In genomic region chr7:113086928-113087277, GRCh38 we compare ENCODE assay signal across 9 cellular contexts. TPM values are rescaled to one million over a fixed set of nuclear protein-coding genes. Genes with fewer than 3 reads are reported as not detected.
DNase-seq lines count a peak whose midpoint lies in the region; ATAC-seq and TF ChIP-seq lines count a peak whose summit lies in the region.
"Had no signal": no experiment of that assay in that cellular context is flagged by ENCODE, and none has a peak within 500 bp of the region (broad histone marks: within the 10 kb centered on the region; RNA-seq: fewer than 3 reads in every experiment).

No MANE protein-coding gene starts in this region.

- no peak for DNase-seq in left ventricle myocardium inferior
- DNase-seq in Right ventricle myocardium superior: no peak
- DNase-seq in chondrocyte (ENCODE audit: low spot score): no peak
- DNase-seq in SHP77 treated with DMSO at 0.1 percent for 48 hours (lab: John Stamatoyannopoulos, UW): no peak
- no peak for DNase-seq in germinal center (ENCODE audit: low spot score)

- H3K36me3 Mint-ChIP-seq in chondrocyte (ENCODE audit: low read depth): no peaks in the 10 kb centered on the region
- no peaks in the 10 kb centered on the region for H3K36me3 Mint-ChIP-seq in stimulated activated memory B cell treated with anti-CD40 and anti-IgM and Interleukin-4, amounts not matched to agents 10 μg/mL and 1 μg/mL and 100 μg/mL, for 72 hours

- peak overlapping the region; percentile 34 for H3K9ac ChIP-seq in mucosa of stomach (ENCODE audit: low read length)

- peaks cover 23% of the 10 kb centered on the region for H3K27me3 Mint-ChIP-seq in chondrocyte (ENCODE audit: low read depth)
- H3K27me3 Mint-ChIP-seq in stimulated activated memory B cell treated with anti-CD40 and anti-IgM and Interleukin-4, amounts not matched to agents 10 μg/mL and 1 μg/mL and 100 μg/mL, for 72 hours: peaks cover 38% of the 10 kb centered on the region

- no peaks in the 10 kb centered on the region for H3K36me3 ChIP-seq in left ventricle myocardium inferior
- H3K36me3 ChIP-seq in mucosa of stomach (ENCODE audit: control insufficient read depth, insufficient read depth, low read length): no peaks in the 10 kb centered on the region
- no peaks in the 10 kb centered on the region for H3K36me3 ChIP-seq in urinary bladder (ENCODE audit: insufficient read depth)

- H3K4me3 ChIP-seq in left ventricle myocardium inferior: peak overlapping the region; percentile 67
- peak overlapping the region; percentile 14 for H3K4me3 ChIP-seq in mucosa of stomach (ENCODE audit: low read length)
- peak overlapping the region; percentile 35 for H3K4me3 ChIP-seq in urinary bladder (ENCODE audit: low read depth, low read length)

- H3K27ac ChIP-seq in left ventricle myocardium inferior (replicated peaks) (peak overlapping the region; percentile 40), urinary bladder (ENCODE audit: low read depth) (no peak overlapping the region)
- H3K27ac ChIP-seq: C4-2B had no signal

- peaks cover 26% of the 10 kb centered on the region for H3K27me3 ChIP-seq in left ventricle myocardium inferior (ENCODE audit: low read depth)
- H3K27me3 ChIP-seq in mucosa of stomach (ENCODE audit: control insufficient read depth, insufficient read depth, low read length): no peaks in the 10 kb centered on the region

- intact Hi-C loops in left ventricle myocardium inferior (cut with micrococcal nuclease) (no loop called here), Right ventricle myocardium superior (cut with DNase I) (no loop called here)

- H3K9me3 Mint-ChIP-seq in chondrocyte (ENCODE audit: low read depth): peaks cover 2% of the 10 kb centered on the region
- H3K9me3 Mint-ChIP-seq in stimulated activated memory B cell treated with anti-CD40 and anti-IgM and Interleukin-4, amounts not matched to agents 10 μg/mL and 1 μg/mL and 100 μg/mL, for 72 hours: no peaks in the 10 kb centered on the region

- peak overlapping the region; percentile 78 for H3K4me3 Mint-ChIP-seq in chondrocyte (ENCODE audit: unreplicated experiment)
- no peak overlapping the region for H3K4me3 Mint-ChIP-seq in stimulated activated memory B cell treated with anti-CD40 and anti-IgM and Interleukin-4, amounts not matched to agents 10 μg/mL and 1 μg/mL and 100 μg/mL, for 72 hours

- no peak for ATAC-seq in Right ventricle myocardium superior (ENCODE audit: poor library complexity)
- no peak for ATAC-seq in stimulated activated memory B cell treated with anti-CD40 and anti-IgM and Interleukin-4, amounts not matched to agents 10 μg/mL and 1 μg/mL and 100 μg/mL, for 72 hours

- peak overlapping the region; percentile 87 for H3K27ac Mint-ChIP-seq in chondrocyte (ENCODE audit: unreplicated experiment)
- no peak overlapping the region for H3K27ac Mint-ChIP-seq in stimulated activated memory B cell treated with anti-CD40 and anti-IgM and Interleukin-4, amounts not matched to agents 10 μg/mL and 1 μg/mL and 100 μg/mL, for 72 hours

- TF ChIP-seq CTCF in left ventricle myocardium inferior (IDR thresholded peaks at IDR 0.05; ENCODE audit: borderline replicate concordance) (no peak), chondrocyte (IDR thresholded peaks at IDR 0.05) (no peak)

- 20% methylated on average over 3 of the region's 3 CpGs for WGBS in urinary bladder

- H3K4me1 Mint-ChIP-seq in chondrocyte (ENCODE audit: low read depth): peaks cover 12% of the 10 kb centered on the region
- peaks cover 11% of the 10 kb centered on the region for H3K4me1 Mint-ChIP-seq in stimulated activated memory B cell treated with anti-CD40 and anti-IgM and Interleukin-4, amounts not matched to agents 10 μg/mL and 1 μg/mL and 100 μg/mL, for 72 hours

- H3K4me1 ChIP-seq in left ventricle myocardium inferior (peaks cover 13% of the 10 kb centered on the region), mucosa of stomach (ENCODE audit: control insufficient read depth, insufficient read depth, low read length) (peaks cover 9% of the 10 kb centered on the region), urinary bladder (ENCODE audit: insufficient read depth) (no peaks in the 10 kb centered on the region)

- H3K9me3 ChIP-seq in left ventricle myocardium inferior (replicated peaks) (no peaks in the 10 kb centered on the region), mucosa of stomach (ENCODE audit: control insufficient read depth, low read length) (no peaks in the 10 kb centered on the region)

RNA-seq across cellular contexts. Expression of gene GPR85, which starts 0.3 kb away (rescaled TPM):
- total RNA-seq in left ventricle myocardium inferior (0.69 TPM), Right ventricle myocardium superior (0.59 TPM), chondrocyte (0.40 to 0.90 TPM (median 0.63 TPM) in 3 replicates), urinary bladder (15.3 TPM)
- 1.4 TPM for polyA plus RNA-seq in urinary bladder

RNA-seq across cellular contexts. Expression of gene SMIM30, which starts 31.5 kb away (rescaled TPM):
- total RNA-seq in left ventricle myocardium inferior: 148 TPM
- total RNA-seq in Right ventricle myocardium superior: 118 TPM
- 33.6 to 48.5 TPM (median 37.0 TPM) in 3 replicates for total RNA-seq in chondrocyte
- 97.5 TPM for total RNA-seq in urinary bladder
- 43.5 TPM for polyA plus RNA-seq in urinary bladder

Comparison
In these comparisons a context has a peak if more than half of its experiments do, and no peak if none do; other contexts are left out.
1. H3K4me3 ChIP-seq: peak in every context shown above with its lines; median percentile 67 in left ventricle myocardium inferior; 35 in urinary bladder; 14 in mucosa of stomach.